ENCODE assay signal across 8 cellular contexts in the genomic region with DNA sequence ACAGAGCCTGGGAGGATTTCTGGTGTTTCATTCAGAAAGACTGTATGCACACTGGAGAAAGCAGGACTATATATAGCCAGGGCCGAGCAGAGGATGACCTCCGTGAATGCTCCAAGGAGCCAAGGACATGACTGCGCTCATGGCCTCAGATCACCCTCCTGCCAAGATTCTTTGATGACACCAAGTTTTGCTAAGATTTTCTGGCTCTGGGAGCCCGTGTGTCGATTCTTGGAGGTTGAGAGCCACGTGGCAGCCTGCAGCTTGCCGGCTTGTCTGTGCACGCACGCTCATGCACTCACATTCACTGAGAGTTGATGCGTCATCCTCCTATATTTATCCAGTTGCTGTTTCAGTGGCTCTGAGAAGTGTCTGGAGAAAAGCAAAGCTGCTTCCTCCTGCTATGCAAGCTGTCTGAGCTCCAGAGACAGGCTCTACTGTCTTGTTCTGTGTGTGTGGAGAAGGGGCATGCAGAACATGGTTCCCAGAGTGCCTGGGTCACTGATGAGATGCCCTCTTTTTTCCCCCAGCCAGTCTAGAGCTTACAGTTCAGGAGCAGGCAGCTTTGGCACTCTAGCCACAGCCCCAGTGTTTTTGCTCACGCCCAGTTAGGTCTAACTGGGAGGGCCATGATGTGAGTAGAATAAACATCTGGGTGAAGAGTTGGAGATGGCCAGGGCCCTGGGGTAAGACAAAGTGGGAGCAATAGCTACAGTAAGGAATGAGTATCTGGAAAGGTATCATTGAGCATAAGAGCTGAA.
DNase-seq lines count a peak whose midpoint lies in the region; ATAC-seq, FAIRE-seq and TF ChIP-seq lines count a peak whose summit lies in the region.

No MANE protein-coding gene starts in this region.

- H3K27me3 ChIP-seq in Panc1 (ENCODE audit: control insufficient read depth, insufficient read depth, low read length) (no peaks in the 10 kb centered on the region), prostate gland (replicated peaks; ENCODE audit: insufficient read depth) (no peaks in the 10 kb centered on the region)

- TF ChIP-seq POLR2A in prostate gland (IDR thresholded peaks at IDR 0.05), result no peak

- no peak for FAIRE-seq in D721Med (lab: Jason Lieb, UNC)

- POLR2A ChIA-PET in Panc1 (lab: Charles Lee), result interaction anchor here (0.6 kb wide), 1 partner anchor 18 kb away, joined by 3 read pairs; no protein-coding TSS in a partner anchor

- ATAC-seq in Panc1, result peak; percentile 60

- intact Hi-C loops in Panc1 (cut with micrococcal nuclease; ENCODE audit: unreplicated experiment) (no loop called here), prostate gland (cut with DNase I) (no loop called here)

- in situ Hi-C loops in Panc1 (cut with HindIII; ENCODE audit: low pct_unique_long_range_greater_than_20kb, low sequenced_read_pairs), result no loop called here
- in situ Hi-C loops in GM13977 (cut with MboI; ENCODE audit: low pct_unique_long_range_greater_than_20kb, low sequenced_read_pairs, unreplicated experiment), result no loop called here

- H3K9me3 ChIP-seq in Panc1 (ENCODE audit: control insufficient read depth, insufficient read depth, low read depth, low read length) (no peaks in the 10 kb centered on the region), prostate gland (no peaks in the 10 kb centered on the region)

- 40% methylated on average over 11 of the region's 11 CpGs for WGBS in prostate gland

- BruUV-seq in Panc1 (replicated peaks; lab: Mats Ljungman, UMichigan), result no TSS peak

- CTCF ChIA-PET in Panc1 (lab: Charles Lee), result no interaction called here

- H3K36me3 ChIP-seq in Panc1 (ENCODE audit: control insufficient read depth, insufficient read depth, low read length) (no peaks in the 10 kb centered on the region), prostate gland (no peaks in the 10 kb centered on the region)

- H3K4me3 ChIP-seq in Panc1 (ENCODE audit: low read depth in 2 of 2, low read length in 2 of 2), result no peak overlapping the region
- H3K4me3 ChIP-seq in prostate gland, result no peak overlapping the region

- H3K4me1 ChIP-seq in Panc1 (ENCODE audit: control insufficient read depth, insufficient read depth, low read length), result no peaks in the 10 kb centered on the region
- H3K4me1 ChIP-seq in prostate gland (replicated peaks), result peaks cover 3% of the 10 kb centered on the region

- DNase-seq in GDM1 (lab: John Stamatoyannopoulos, UW), result peak; percentile 73
- DNase-seq in Panc1 (ENCODE audit: low read depth, low spot score), result no peak
- peak; percentile 72 for DNase-seq in fibroblast of gingiva (ENCODE audit: low read depth)
- peak; percentile 81 for DNase-seq in prostate gland (ENCODE audit: low spot score)
- no peak for DNase-seq in GM13977 (ENCODE audit: low spot score)
- no peak for DNase-seq in KG1 (lab: John Stamatoyannopoulos, UW)
- no peak for DNase-seq in D721Med (ENCODE audit: insufficient read length, low spot score)
- DNase-seq in NCI-H748 (lab: John Stamatoyannopoulos, UW; ENCODE audit: unreplicated experiment), result no peak

- TF ChIP-seq CTCF in Panc1 (IDR thresholded peaks at IDR 0.05), result no peak
- no peak for TF ChIP-seq CTCF in prostate gland (IDR thresholded peaks at IDR 0.05)
- no peak for TF ChIP-seq CTCF in GM13977 (IDR thresholded peaks at IDR 0.05; ENCODE audit: extremely low read depth, insufficient read depth, missing control alignments)
- TF ChIP-seq CTCF in D721Med (IDR thresholded peaks at IDR 0.05; ENCODE audit: insufficient read depth, missing control alignments), result no peak

- H3K27ac ChIP-seq in Panc1 (ENCODE audit: low read length), result no peak overlapping the region
- peak overlapping the region; percentile 58 to 66 for H3K27ac ChIP-seq in prostate gland

Comparison
In these comparisons a context has a peak if more than half of its experiments do, and no peak if none do; other contexts are left out.
1. DNase-seq: peak in GDM1 (single experiment), fibroblast of gingiva (single experiment) and prostate gland (single experiment); none in Panc1 (single experiment), GM13977 (single experiment), KG1 (single experiment), D721Med (single experiment) and NCI-H748 (single experiment).